In the genomic region with DNA sequence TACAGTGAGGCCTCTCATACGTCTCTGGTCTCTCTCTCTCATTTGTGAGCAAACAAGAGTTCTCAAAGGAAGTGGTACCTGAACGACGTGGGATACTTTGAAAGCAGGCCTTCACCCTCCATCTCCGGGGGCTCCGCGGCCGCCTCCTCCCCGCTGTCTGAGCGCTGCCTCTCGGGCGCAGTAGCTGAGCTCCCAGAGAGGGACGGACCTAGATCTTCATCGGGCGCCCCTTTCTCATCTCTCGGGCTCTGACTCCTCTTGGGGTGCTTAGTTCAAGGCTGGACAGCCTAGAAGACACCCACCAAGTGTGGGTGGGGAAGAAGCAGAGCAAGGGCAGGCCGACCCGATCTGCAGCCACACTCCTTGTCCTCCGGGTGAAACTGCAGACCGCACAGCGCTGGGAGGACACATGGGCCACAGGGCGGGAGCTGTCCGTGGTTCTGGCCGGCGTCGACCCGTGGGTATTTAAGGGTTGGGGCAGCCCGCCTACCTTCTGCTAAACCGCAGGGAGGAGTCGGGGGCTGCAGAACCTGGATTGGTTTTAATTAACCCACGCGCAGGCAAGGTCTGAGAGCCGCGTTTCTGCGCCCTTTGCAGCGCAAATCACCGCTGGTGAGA, we compare ENCODE assay signal across 1 cellular context.
TF ChIP-seq lines count a peak whose summit lies in the region.

No MANE protein-coding gene starts in this region.

TF ChIP-seq in HepG2, 621 proteins besides CTCF, POLR2A, EP300 and RAD21 (continued from another document and continues in another):
- TF ChIP-seq, protein P1, sequence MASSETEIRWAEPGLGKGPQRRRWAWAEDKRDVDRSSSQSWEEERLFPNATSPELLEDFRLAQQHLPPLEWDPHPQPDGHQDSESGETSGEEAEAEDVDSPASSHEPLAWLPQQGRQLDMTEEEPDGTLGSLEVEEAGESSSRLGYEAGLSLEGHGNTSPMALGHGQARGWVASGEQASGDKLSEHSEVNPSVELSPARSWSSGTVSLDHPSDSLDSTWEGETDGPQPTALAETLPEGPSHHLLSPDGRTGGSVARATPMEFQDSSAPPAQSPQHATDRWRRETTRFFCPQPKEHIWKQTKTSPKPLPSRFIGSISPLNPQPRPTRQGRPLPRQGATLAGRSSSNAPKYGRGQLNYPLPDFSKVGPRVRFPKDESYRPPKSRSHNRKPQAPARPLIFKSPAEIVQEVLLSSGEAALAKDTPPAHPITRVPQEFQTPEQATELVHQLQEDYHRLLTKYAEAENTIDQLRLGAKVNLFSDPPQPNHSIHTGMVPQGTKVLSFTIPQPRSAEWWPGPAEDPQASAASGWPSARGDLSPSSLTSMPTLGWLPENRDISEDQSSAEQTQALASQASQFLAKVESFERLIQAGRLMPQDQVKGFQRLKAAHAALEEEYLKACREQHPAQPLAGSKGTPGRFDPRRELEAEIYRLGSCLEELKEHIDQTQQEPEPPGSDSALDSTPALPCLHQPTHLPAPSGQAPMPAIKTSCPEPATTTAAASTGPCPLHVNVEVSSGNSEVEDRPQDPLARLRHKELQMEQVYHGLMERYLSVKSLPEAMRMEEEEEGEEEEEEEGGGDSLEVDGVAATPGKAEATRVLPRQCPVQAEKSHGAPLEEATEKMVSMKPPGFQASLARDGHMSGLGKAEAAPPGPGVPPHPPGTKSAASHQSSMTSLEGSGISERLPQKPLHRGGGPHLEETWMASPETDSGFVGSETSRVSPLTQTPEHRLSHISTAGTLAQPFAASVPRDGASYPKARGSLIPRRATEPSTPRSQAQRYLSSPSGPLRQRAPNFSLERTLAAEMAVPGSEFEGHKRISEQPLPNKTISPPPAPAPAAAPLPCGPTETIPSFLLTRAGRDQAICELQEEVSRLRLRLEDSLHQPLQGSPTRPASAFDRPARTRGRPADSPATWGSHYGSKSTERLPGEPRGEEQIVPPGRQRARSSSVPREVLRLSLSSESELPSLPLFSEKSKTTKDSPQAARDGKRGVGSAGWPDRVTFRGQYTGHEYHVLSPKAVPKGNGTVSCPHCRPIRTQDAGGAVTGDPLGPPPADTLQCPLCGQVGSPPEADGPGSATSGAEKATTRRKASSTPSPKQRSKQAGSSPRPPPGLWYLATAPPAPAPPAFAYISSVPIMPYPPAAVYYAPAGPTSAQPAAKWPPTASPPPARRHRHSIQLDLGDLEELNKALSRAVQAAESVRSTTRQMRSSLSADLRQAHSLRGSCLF (CRISPR knock-in tag; IDR thresholded peaks at IDR 0.05; ENCODE audit: borderline replicate concordance), result no peak
- TF ChIP-seq SMARCC2 (IDR thresholded peaks at IDR 0.05) (no peak), POLR2AphosphoS2 (IDR thresholded peaks at IDR 0.05; ENCODE audit: low read depth, low read length) (no peak), KDM4B (CRISPR knock-in tag; IDR thresholded peaks at IDR 0.05) (no peak), RXRA (CRISPR knock-in tag; IDR thresholded peaks at IDR 0.05) (no peak; the same call in 1 of the 2 replicates), TEAD2 (CRISPR knock-in tag; IDR thresholded peaks at IDR 0.05) (no peak), HDAC6 (IDR thresholded peaks at IDR 0.05; ENCODE audit: low read depth, low read length) (no peak), CCDC6 (CRISPR knock-in tag; IDR thresholded peaks at IDR 0.05) (peak; percentile 72; the same call in 1 of the 2 replicates), RFX5 (IDR thresholded peaks at IDR 0.05; ENCODE audit: low read depth, low read length) (no peak), MBNL3 (CRISPR knock-in tag; conservative IDR thresholded peaks at IDR 0.05) (no peak), ZFP62 (CRISPR knock-in tag; IDR thresholded peaks at IDR 0.05) (no peak), RARA (CRISPR knock-in tag; IDR thresholded peaks at IDR 0.05) (peak; percentile 68), HDAC2 (CRISPR knock-in tag; IDR thresholded peaks at IDR 0.05) (peak; percentile 62; the same call in 1 of the 2 replicates), ZEB1 (IDR thresholded peaks at IDR 0.05; ENCODE audit: insufficient replicate concordance, low read depth) (no peak), NFYB (CRISPR knock-in tag; IDR thresholded peaks at IDR 0.05) (no peak), HOXA5 (CRISPR knock-in tag; IDR thresholded peaks at IDR 0.05) (peak; percentile 78; the same call in 1 of the 2 replicates), ZNF619 (CRISPR knock-in tag; IDR thresholded peaks at IDR 0.05) (no peak), ZSCAN29 (CRISPR knock-in tag; conservative IDR thresholded peaks at IDR 0.05) (no peak), ATRX (CRISPR knock-in tag; IDR thresholded peaks at IDR 0.05; ENCODE audit: borderline replicate concordance) (no peak), ZNF460 (CRISPR knock-in tag; IDR thresholded peaks at IDR 0.05; ENCODE audit: borderline replicate concordance) (no peak), ISL2 (CRISPR knock-in tag; IDR thresholded peaks at IDR 0.05) (no peak; the same call in 1 of the 2 replicates), ZNF850 (CRISPR knock-in tag; conservative IDR thresholded peaks at IDR 0.05) (no peak), HCFC1 (IDR thresholded peaks at IDR 0.05; ENCODE audit: low read depth, low read length) (no peak), ONECUT2 (CRISPR knock-in tag; IDR thresholded peaks at IDR 0.05) (peak; percentile 38; the same call in 1 of the 2 replicates), KLF12 (CRISPR knock-in tag; IDR thresholded peaks at IDR 0.05; ENCODE audit: borderline replicate concordance) (no peak), ZNF674 (CRISPR knock-in tag; IDR thresholded peaks at IDR 0.05; ENCODE audit: low read depth) (no peak), KDM2A (CRISPR knock-in tag; IDR thresholded peaks at IDR 0.05; ENCODE audit: borderline replicate concordance, low read depth) (peak; percentile 71; the same call in 1 of the 2 replicates), FOXK1 (CRISPR knock-in tag; IDR thresholded peaks at IDR 0.05; ENCODE audit: borderline replicate concordance, low read depth) (peak; percentile 37; the same call in 1 of the 2 replicates), ZBTB1 (CRISPR knock-in tag; IDR thresholded peaks at IDR 0.05; ENCODE audit: borderline replicate concordance) (no peak), HNF4G (IDR thresholded peaks at IDR 0.05; ENCODE audit: borderline replicate concordance, low read depth, low read length) (no peak), HNF4G (CRISPR knock-in tag; IDR thresholded peaks at IDR 0.05; ENCODE audit: borderline replicate concordance, low read depth) (no peak), MEIS2 (CRISPR knock-in tag; IDR thresholded peaks at IDR 0.05) (0 out of 2 replicates have a peak, but pooled peaks have one; percentile 46)
- TF ChIP-seq, protein P2, sequence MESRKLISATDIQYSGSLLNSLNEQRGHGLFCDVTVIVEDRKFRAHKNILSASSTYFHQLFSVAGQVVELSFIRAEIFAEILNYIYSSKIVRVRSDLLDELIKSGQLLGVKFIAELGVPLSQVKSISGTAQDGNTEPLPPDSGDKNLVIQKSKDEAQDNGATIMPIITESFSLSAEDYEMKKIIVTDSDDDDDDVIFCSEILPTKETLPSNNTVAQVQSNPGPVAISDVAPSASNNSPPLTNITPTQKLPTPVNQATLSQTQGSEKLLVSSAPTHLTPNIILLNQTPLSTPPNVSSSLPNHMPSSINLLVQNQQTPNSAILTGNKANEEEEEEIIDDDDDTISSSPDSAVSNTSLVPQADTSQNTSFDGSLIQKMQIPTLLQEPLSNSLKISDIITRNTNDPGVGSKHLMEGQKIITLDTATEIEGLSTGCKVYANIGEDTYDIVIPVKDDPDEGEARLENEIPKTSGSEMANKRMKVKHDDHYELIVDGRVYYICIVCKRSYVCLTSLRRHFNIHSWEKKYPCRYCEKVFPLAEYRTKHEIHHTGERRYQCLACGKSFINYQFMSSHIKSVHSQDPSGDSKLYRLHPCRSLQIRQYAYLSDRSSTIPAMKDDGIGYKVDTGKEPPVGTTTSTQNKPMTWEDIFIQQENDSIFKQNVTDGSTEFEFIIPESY (CRISPR knock-in tag; IDR thresholded peaks at IDR 0.05), result 0 out of 2 replicates have a peak, but pooled peaks have one; percentile 33
- TF ChIP-seq, protein P3, sequence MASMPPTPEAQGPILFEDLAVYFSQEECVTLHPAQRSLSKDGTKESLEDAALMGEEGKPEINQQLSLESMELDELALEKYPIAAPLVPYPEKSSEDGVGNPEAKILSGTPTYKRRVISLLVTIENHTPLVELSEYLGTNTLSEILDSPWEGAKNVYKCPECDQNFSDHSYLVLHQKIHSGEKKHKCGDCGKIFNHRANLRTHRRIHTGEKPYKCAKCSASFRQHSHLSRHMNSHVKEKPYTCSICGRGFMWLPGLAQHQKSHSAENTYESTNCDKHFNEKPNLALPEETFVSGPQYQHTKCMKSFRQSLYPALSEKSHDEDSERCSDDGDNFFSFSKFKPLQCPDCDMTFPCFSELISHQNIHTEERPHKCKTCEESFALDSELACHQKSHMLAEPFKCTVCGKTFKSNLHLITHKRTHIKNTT (CRISPR knock-in tag; IDR thresholded peaks at IDR 0.05), result no peak
- TF ChIP-seq, protein P4, sequence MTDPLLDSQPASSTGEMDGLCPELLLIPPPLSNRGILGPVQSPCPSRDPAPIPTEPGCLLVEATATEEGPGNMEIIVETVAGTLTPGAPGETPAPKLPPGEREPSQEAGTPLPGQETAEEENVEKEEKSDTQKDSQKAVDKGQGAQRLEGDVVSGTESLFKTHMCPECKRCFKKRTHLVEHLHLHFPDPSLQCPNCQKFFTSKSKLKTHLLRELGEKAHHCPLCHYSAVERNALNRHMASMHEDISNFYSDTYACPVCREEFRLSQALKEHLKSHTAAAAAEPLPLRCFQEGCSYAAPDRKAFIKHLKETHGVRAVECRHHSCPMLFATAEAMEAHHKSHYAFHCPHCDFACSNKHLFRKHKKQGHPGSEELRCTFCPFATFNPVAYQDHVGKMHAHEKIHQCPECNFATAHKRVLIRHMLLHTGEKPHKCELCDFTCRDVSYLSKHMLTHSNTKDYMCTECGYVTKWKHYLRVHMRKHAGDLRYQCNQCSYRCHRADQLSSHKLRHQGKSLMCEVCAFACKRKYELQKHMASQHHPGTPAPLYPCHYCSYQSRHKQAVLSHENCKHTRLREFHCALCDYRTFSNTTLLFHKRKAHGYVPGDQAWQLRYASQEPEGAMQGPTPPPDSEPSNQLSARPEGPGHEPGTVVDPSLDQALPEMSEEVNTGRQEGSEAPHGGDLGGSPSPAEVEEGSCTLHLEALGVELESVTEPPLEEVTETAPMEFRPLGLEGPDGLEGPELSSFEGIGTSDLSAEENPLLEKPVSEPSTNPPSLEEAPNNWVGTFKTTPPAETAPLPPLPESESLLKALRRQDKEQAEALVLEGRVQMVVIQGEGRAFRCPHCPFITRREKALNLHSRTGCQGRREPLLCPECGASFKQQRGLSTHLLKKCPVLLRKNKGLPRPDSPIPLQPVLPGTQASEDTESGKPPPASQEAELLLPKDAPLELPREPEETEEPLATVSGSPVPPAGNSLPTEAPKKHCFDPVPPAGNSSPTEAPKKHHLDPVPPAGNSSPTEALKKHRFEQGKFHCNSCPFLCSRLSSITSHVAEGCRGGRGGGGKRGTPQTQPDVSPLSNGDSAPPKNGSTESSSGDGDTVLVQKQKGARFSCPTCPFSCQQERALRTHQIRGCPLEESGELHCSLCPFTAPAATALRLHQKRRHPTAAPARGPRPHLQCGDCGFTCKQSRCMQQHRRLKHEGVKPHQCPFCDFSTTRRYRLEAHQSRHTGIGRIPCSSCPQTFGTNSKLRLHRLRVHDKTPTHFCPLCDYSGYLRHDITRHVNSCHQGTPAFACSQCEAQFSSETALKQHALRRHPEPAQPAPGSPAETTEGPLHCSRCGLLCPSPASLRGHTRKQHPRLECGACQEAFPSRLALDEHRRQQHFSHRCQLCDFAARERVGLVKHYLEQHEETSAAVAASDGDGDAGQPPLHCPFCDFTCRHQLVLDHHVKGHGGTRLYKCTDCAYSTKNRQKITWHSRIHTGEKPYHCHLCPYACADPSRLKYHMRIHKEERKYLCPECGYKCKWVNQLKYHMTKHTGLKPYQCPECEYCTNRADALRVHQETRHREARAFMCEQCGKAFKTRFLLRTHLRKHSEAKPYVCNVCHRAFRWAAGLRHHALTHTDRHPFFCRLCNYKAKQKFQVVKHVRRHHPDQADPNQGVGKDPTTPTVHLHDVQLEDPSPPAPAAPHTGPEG (CRISPR knock-in tag; IDR thresholded peaks at IDR 0.05), result no peak
- TF ChIP-seq, protein P5, sequence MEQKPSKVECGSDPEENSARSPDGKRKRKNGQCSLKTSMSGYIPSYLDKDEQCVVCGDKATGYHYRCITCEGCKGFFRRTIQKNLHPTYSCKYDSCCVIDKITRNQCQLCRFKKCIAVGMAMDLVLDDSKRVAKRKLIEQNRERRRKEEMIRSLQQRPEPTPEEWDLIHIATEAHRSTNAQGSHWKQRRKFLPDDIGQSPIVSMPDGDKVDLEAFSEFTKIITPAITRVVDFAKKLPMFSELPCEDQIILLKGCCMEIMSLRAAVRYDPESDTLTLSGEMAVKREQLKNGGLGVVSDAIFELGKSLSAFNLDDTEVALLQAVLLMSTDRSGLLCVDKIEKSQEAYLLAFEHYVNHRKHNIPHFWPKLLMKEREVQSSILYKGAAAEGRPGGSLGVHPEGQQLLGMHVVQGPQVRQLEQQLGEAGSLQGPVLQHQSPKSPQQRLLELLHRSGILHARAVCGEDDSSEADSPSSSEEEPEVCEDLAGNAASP (CRISPR knock-in tag; IDR thresholded peaks at IDR 0.05; ENCODE audit: borderline replicate concordance), result peak; percentile 74; the same call in 1 of the 2 replicates
- TF ChIP-seq, protein P6, sequence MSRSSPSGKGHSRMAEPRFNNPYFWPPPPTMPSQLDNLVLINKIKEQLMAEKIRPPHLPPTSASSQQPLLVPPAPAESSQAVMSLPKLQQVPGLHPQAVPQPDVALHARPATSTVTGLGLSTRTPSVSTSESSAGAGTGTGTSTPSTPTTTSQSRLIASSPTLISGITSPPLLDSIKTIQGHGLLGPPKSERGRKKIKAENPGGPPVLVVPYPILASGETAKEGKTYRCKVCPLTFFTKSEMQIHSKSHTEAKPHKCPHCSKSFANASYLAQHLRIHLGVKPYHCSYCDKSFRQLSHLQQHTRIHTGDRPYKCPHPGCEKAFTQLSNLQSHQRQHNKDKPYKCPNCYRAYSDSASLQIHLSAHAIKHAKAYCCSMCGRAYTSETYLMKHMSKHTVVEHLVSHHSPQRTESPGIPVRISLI (CRISPR knock-in tag; IDR thresholded peaks at IDR 0.05; ENCODE audit: borderline replicate concordance), result no peak
- TF ChIP-seq, protein P7, sequence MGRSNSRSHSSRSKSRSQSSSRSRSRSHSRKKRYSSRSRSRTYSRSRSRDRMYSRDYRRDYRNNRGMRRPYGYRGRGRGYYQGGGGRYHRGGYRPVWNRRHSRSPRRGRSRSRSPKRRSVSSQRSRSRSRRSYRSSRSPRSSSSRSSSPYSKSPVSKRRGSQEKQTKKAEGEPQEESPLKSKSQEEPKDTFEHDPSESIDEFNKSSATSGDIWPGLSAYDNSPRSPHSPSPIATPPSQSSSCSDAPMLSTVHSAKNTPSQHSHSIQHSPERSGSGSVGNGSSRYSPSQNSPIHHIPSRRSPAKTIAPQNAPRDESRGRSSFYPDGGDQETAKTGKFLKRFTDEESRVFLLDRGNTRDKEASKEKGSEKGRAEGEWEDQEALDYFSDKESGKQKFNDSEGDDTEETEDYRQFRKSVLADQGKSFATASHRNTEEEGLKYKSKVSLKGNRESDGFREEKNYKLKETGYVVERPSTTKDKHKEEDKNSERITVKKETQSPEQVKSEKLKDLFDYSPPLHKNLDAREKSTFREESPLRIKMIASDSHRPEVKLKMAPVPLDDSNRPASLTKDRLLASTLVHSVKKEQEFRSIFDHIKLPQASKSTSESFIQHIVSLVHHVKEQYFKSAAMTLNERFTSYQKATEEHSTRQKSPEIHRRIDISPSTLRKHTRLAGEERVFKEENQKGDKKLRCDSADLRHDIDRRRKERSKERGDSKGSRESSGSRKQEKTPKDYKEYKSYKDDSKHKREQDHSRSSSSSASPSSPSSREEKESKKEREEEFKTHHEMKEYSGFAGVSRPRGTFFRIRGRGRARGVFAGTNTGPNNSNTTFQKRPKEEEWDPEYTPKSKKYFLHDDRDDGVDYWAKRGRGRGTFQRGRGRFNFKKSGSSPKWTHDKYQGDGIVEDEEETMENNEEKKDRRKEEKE (IDR thresholded peaks at IDR 0.05), result no peak
